8 cellular contexts compared by ENCODE assay signal in the genomic region with DNA sequence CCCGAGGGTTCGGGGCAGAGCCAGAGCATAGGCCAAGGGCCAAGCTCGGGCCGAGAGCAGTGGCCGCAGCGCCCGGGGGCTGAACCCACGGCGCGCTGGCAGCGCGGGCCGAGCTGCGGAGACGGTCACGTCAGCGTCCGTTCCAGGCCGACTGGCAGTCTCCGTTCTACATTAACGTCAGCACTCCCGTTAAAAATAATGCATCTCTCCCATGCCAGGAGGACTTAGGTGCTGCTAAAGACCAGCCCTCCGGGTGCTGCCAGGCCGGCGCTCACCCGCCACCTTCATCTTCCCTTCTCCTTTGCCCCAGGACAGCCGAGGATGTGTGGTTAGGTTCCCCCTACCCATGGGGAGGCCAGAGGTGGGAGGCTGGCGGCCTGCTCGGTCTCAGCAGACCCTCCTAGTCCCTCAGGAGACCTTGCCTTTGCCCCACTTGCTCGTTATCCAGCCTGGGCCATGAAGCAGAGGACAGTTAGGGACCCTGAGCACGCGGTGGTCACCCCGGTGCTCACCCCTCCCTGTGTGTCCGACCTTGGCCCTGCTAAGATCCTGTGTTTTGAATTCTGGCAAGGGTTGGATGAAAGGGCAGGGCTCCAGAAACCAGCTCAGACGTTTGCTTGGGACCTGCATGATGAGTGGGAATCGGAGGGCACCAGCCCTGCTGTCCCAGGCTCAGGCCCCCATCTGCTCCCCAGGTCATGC. TPM values are rescaled to one million over a fixed set of nuclear protein-coding genes. Genes with fewer than 3 reads are reported as not detected.
DNase-seq lines count a peak whose midpoint lies in the region; ATAC-seq and TF ChIP-seq lines count a peak whose summit lies in the region.

No MANE protein-coding gene starts in this region.

- H3K36me3 ChIP-seq in breast epithelium = no peaks in the 10 kb centered on the region

- TF ChIP-seq POLR2A in breast epithelium (IDR thresholded peaks at IDR 0.05) = no peak

- H3K27ac ChIP-seq in breast epithelium (peak overlapping the region; percentile 91 to 98), temporal lobe (ENCODE audit: low read depth, low read length) (peak overlapping the region; percentile 87)

- H3K4me1 ChIP-seq in breast epithelium = peaks cover 12 to 24% of the 10 kb centered on the region in 2 donors

- ATAC-seq in GM19397 (IDR thresholded peaks at IDR 0.05; ENCODE audit: unreplicated experiment) = peak; percentile 15
- ATAC-seq in left colon = peak; percentile 15
- no peak for ATAC-seq in sciatic nerve

- TF ChIP-seq CTCF in LNCaP clone FGC (IDR thresholded peaks at IDR 0.05; ENCODE audit: control insufficient read depth, extremely low read depth, insufficient read depth) = no peak
- no peak for TF ChIP-seq CTCF in breast epithelium (IDR thresholded peaks at IDR 0.05)

- no peaks in the 10 kb centered on the region for H3K9me3 ChIP-seq in breast epithelium

- intact Hi-C loops in breast epithelium (cut with DNase I; ENCODE audit: low total_unique reads) = no loop called here
- intact Hi-C loops in left colon (cut with DNase I, micrococcal nuclease) = no loop called here
- intact Hi-C loops in sciatic nerve (cut with DNase I) = no loop called here

- no peaks in the 10 kb centered on the region for H3K27me3 ChIP-seq in breast epithelium

- peak overlapping the region; percentile 74 for H3K4me3 ChIP-seq in LNCaP clone FGC (ENCODE audit: low read depth, low read length)
- peak overlapping the region; percentile 71 to 99 (median 83) for H3K4me3 ChIP-seq in breast epithelium

- DNase-seq in COLO668 (lab: John Stamatoyannopoulos, UW; ENCODE audit: unreplicated experiment) (peak; percentile 53), LNCaP clone FGC (ENCODE audit: low read depth) (no peak), breast epithelium (ENCODE audit: low spot score in 2 of 2) (no peak), left colon (peak in 1 of 2 donors; percentile 57), NCI-H1105 (lab: John Stamatoyannopoulos, UW) (no peak), sciatic nerve (ENCODE audit: low spot score) (no peak)

RNA-seq across cellular contexts. Expression of a gene that starts 0.6 kb away (rescaled TPM):
- 100 to 1,000 TPM in 1 of 3 donors, 10 to 100 TPM in 2; 86.9 to 112 (median 89.1) TPM for total RNA-seq in breast epithelium
- total RNA-seq in left colon = 10 to 100 TPM; 31.5 to 36.4 TPM
- 36.6 TPM for total RNA-seq in temporal lobe
- total RNA-seq in sciatic nerve = 35.0 TPM

RNA-seq across cellular contexts. Expression of a gene that starts 6.2 kb away (rescaled TPM):
- total RNA-seq in breast epithelium = 10 to 100 TPM; 29.0 to 43.3 (median 42.6) TPM
- total RNA-seq in left colon = 10 to 100 TPM; 35.5 to 36.7 TPM
- 0.98 TPM for total RNA-seq in temporal lobe
- 116 TPM for total RNA-seq in sciatic nerve

RNA-seq across cellular contexts. Expression of a gene that starts 25.0 kb away (rescaled TPM):
- 10 to 100 TPM; 17.4 to 23.9 (median 17.9) TPM for total RNA-seq in breast epithelium
- 10 to 100 TPM; 20.7 to 24.7 TPM for total RNA-seq in left colon
- total RNA-seq in temporal lobe = 12.5 TPM
- 8.7 TPM for total RNA-seq in sciatic nerve

RNA-seq across cellular contexts. Expression of a gene that starts 25.2 kb away (rescaled TPM):
- total RNA-seq in breast epithelium (1 to 10 TPM; 3.8 to 6.9 (median 6.6) TPM), left colon (10 to 100 TPM; 10.9 to 18.3 TPM), temporal lobe (2.5 TPM), sciatic nerve (7.1 TPM)

RNA-seq across cellular contexts. Expression of a gene that starts 59.9 kb away (rescaled TPM):
- total RNA-seq in breast epithelium (10 to 100 TPM; 14.2 to 23.4 (median 22.3) TPM), left colon (10 to 100 TPM; 14.4 to 14.9 TPM), temporal lobe (11.1 TPM), sciatic nerve (45.7 TPM)

Comparison
In these comparisons a context has a peak if more than half of its experiments do, and no peak if none do; other contexts are left out.
1. RNA of a gene that starts 6.2 kb away (total RNA-seq): 116 TPM in sciatic nerve (single experiment), 29.0 to 43.3 TPM in breast epithelium and 35.5 to 36.7 TPM in left colon; 0.98 TPM in temporal lobe (single experiment); every median in the first group is over 10 times any median in the second.